In genomic region chr1:19734472-19734999, GRCh38 we compare ENCODE assay signal across 17 cellular contexts.
DNase-seq lines count a peak whose midpoint lies in the region; ATAC-seq, FAIRE-seq and TF ChIP-seq lines count a peak whose summit lies in the region.
"Had no signal": no experiment of that assay in that cellular context is flagged by ENCODE, and none has a peak within 500 bp of the region (broad histone marks: within the 10 kb centered on the region; RNA-seq: fewer than 3 reads in every experiment).

No MANE protein-coding gene starts in this region.

- CTCF ChIA-PET in PC-3 (lab: Charles Lee), result interaction anchor here (0.5 to 1.1 kb wide), 2 partner anchors 19 to 56 kb away, joined by 3 to 5 read pairs; no protein-coding TSS in a partner anchor

- no peak for TF ChIP-seq CTCF in PC-3 (conservative IDR thresholded peaks at IDR 0.05; ENCODE audit: low read depth, low read length)
- TF ChIP-seq CTCF in esophagus squamous epithelium (IDR thresholded peaks at IDR 0.05), result no peak
- no peak for TF ChIP-seq CTCF in pancreas (IDR thresholded peaks at IDR 0.05)

- H3K9me2 ChIP-seq in PC-3 (replicated peaks; ENCODE audit: low read length), result no peaks in the 10 kb centered on the region

- no TSS peak for BruUV-seq in PC-3 (replicated peaks; lab: Mats Ljungman, UMichigan)

- H3K4me3 Mint-ChIP-seq in activated T-helper 2 cell treated with anti-CD3 and anti-CD28 coated beads, Interferon-gamma antibody, Interleukin-2, Interleukin-4, amounts not matched to agents 10 μg/mL and 5 μg/mL and 100 μg/mL, durations not matched to agents 14 hours and 24 hours and 36 hours (ENCODE audit: low read depth), result no peak overlapping the region
- H3K4me3 Mint-ChIP-seq: activated CD4-positive, alpha-beta memory T cell treated with anti-CD3 and anti-CD28 coated beads for 36 hours; mesothelial cell of epicardium had no signal

- DNase-seq in AG08396 (ENCODE audit: low spot score), result peak; percentile 43
- no peak for DNase-seq in PC-3
- no peak for DNase-seq in esophagus squamous epithelium (lab: John Stamatoyannopoulos, UW)
- peak in 1 of 6 donors; percentile 65 for DNase-seq in pancreas
- no peak for DNase-seq in activated T-helper 2 cell treated with anti-CD3 and anti-CD28 coated beads, Interferon-gamma antibody, Interleukin-2, Interleukin-4, amounts not matched to agents 10 μg/mL and 5 μg/mL and 100 μg/mL, durations not matched to agents 14 hours and 24 hours and 36 hours (ENCODE audit: low spot score)
- DNase-seq: activated CD4-positive, alpha-beta memory T cell treated with anti-CD3 and anti-CD28 coated beads for 36 hours; activated effector memory CD4-positive, alpha-beta T cell treated with Interleukin-2 at 50 U/mL for 16 hours; BE2C; T-helper 9 cell had no signal

- WGBS in esophagus squamous epithelium, 2 donors, result 66 to 79% methylated on average over 5 to 7 of the region's 8 CpGs
- WGBS in pancreas, 2 donors, result 65 to 72% methylated on average over 8 of the region's 8 CpGs

- peaks cover 7% of the 10 kb centered on the region for H3K9me3 Mint-ChIP-seq in activated T-helper 2 cell treated with anti-CD3 and anti-CD28 coated beads, Interferon-gamma antibody, Interleukin-2, Interleukin-4, amounts not matched to agents 10 μg/mL and 5 μg/mL and 100 μg/mL, durations not matched to agents 14 hours and 24 hours and 36 hours
- H3K9me3 Mint-ChIP-seq: mesothelial cell of epicardium had no signal

- no peaks in the 10 kb centered on the region for H3K9me3 ChIP-seq in PC-3 (ENCODE audit: low read length)
- peaks cover 0 to 13% (median 7%) of the 10 kb centered on the region in 3 donors for H3K9me3 ChIP-seq in esophagus squamous epithelium
- no peaks in the 10 kb centered on the region for H3K9me3 ChIP-seq in pancreas
- H3K9me3 ChIP-seq: BE2C had no signal

- POLR2A ChIA-PET in PC-3 (lab: Charles Lee; ENCODE audit: unreplicated experiment), result no interaction called here

- H3K4me1 ChIP-seq in PC-3 (ENCODE audit: insufficient read depth, low read length), result peaks cover 38% of the 10 kb centered on the region
- no peaks in the 10 kb centered on the region for H3K4me1 ChIP-seq in esophagus squamous epithelium
- no peaks in the 10 kb centered on the region for H3K4me1 ChIP-seq in pancreas
- H3K4me1 ChIP-seq: BE2C had no signal

- H3K27ac ChIP-seq in PC-3 (ENCODE audit: low read length), result peak overlapping the region; percentile 88
- peak overlapping the region in 3 of 4 donors; percentile 54 to 65 (median 57) for H3K27ac ChIP-seq in esophagus squamous epithelium
- H3K27ac ChIP-seq in pancreas, result peak overlapping the region; percentile 22 to 84 (median 53)
- H3K27ac ChIP-seq: RWPE1 had no signal

- no peak for ATAC-seq in PC-3
- ATAC-seq in pancreas, result peak in 2 of 4 donors; percentile 13 to 17
- ATAC-seq in GM18505 (IDR thresholded peaks at IDR 0.05; ENCODE audit: unreplicated experiment), result no peak
- ATAC-seq in GM18870 (IDR thresholded peaks at IDR 0.05; ENCODE audit: unreplicated experiment), result no peak
- ATAC-seq in GM19351 (IDR thresholded peaks at IDR 0.05; ENCODE audit: unreplicated experiment), result no peak

- H3K79me2 ChIP-seq in PC-3 (ENCODE audit: low read length), result no peaks in the 10 kb centered on the region

- H3K27me3 ChIP-seq in PC-3 (ENCODE audit: low read length) (no peaks in the 10 kb centered on the region), esophagus squamous epithelium (no peaks in the 10 kb centered on the region), pancreas (no peaks in the 10 kb centered on the region)
- H3K27me3 ChIP-seq: BE2C had no signal

- H3K27me3 Mint-ChIP-seq in activated T-helper 2 cell treated with anti-CD3 and anti-CD28 coated beads, Interferon-gamma antibody, Interleukin-2, Interleukin-4, amounts not matched to agents 10 μg/mL and 5 μg/mL and 100 μg/mL, durations not matched to agents 14 hours and 24 hours and 36 hours (ENCODE audit: low read depth), result no peaks in the 10 kb centered on the region
- H3K27me3 Mint-ChIP-seq: activated CD4-positive, alpha-beta memory T cell treated with anti-CD3 and anti-CD28 coated beads for 36 hours had no signal

- no peak for FAIRE-seq in pancreas (lab: Jason Lieb, UNC)
- FAIRE-seq: bronchial epithelial cell, endothelial cell of umbilical vein, H1 had no signal

- no peak overlapping the region for H3K27ac Mint-ChIP-seq in activated T-helper 2 cell treated with anti-CD3 and anti-CD28 coated beads, Interferon-gamma antibody, Interleukin-2, Interleukin-4, amounts not matched to agents 10 μg/mL and 5 μg/mL and 100 μg/mL, durations not matched to agents 14 hours and 24 hours and 36 hours
- H3K27ac Mint-ChIP-seq: activated CD4-positive, alpha-beta memory T cell treated with anti-CD3 and anti-CD28 coated beads for 36 hours; mesothelial cell of epicardium had no signal

- H3K36me3 ChIP-seq in PC-3 (ENCODE audit: low read depth, low read length), result no peaks in the 10 kb centered on the region
- peaks cover 0 to 75% (median 9%) of the 10 kb centered on the region in 3 donors for H3K36me3 ChIP-seq in esophagus squamous epithelium
- peaks cover 0 to 14% (median 0%) of the 10 kb centered on the region in 3 donors for H3K36me3 ChIP-seq in pancreas
- H3K36me3 ChIP-seq: BE2C had no signal

- no peaks in the 10 kb centered on the region for H3K4me1 Mint-ChIP-seq in activated T-helper 2 cell treated with anti-CD3 and anti-CD28 coated beads, Interferon-gamma antibody, Interleukin-2, Interleukin-4, amounts not matched to agents 10 μg/mL and 5 μg/mL and 100 μg/mL, durations not matched to agents 14 hours and 24 hours and 36 hours (ENCODE audit: low read depth)
- H3K4me1 Mint-ChIP-seq: mesothelial cell of epicardium had no signal

- H3F3A ChIP-seq in PC-3 (ENCODE audit: low read length, unreplicated experiment), result no peaks in the 10 kb centered on the region

- no peak overlapping the region for H2AFZ ChIP-seq in PC-3 (ENCODE audit: low read length)

- H3K4me3 ChIP-seq in PC-3 (ENCODE audit: low read length), result no peak overlapping the region
- no peak overlapping the region for H3K4me3 ChIP-seq in esophagus squamous epithelium
- no peak overlapping the region for H3K4me3 ChIP-seq in pancreas

- no peak overlapping the region for H3K4me2 ChIP-seq in PC-3 (ENCODE audit: low read length)

- no peak for TF ChIP-seq POLR2A in esophagus squamous epithelium (IDR thresholded peaks at IDR 0.05)
- TF ChIP-seq POLR2A in GM18505 (IDR thresholded peaks at IDR 0.05; ENCODE audit: borderline replicate concordance, extremely low read depth, insufficient read depth, insufficient read length), result no peak

- H3K9ac ChIP-seq in PC-3 (ENCODE audit: low read length), result peak overlapping the region; percentile 59; the same call in 1 of the 2 replicates

- intact Hi-C loops in PC-3 (cut with micrococcal nuclease), result no loop called here
- intact Hi-C loops in esophagus squamous epithelium (cut with DNase I), result no loop called here
- intact Hi-C loops in pancreas (cut with DNase I), result no loop called here
- intact Hi-C loops in activated T-helper 2 cell treated with anti-CD3 and anti-CD28 coated beads, Interferon-gamma antibody, Interleukin-2, Interleukin-4, amounts not matched to agents 10 μg/mL and 5 μg/mL and 100 μg/mL, durations not matched to agents 14 hours and 24 hours and 36 hours (cut with micrococcal nuclease), result no loop called here

- peaks cover 6% of the 10 kb centered on the region for H3K36me3 Mint-ChIP-seq in activated T-helper 2 cell treated with anti-CD3 and anti-CD28 coated beads, Interferon-gamma antibody, Interleukin-2, Interleukin-4, amounts not matched to agents 10 μg/mL and 5 μg/mL and 100 μg/mL, durations not matched to agents 14 hours and 24 hours and 36 hours (ENCODE audit: low read depth)

- no peaks in the 10 kb centered on the region for H4K20me1 ChIP-seq in PC-3 (ENCODE audit: low read length)
